ENCODE assay signal across 12 cellular contexts in the genomic region with DNA sequence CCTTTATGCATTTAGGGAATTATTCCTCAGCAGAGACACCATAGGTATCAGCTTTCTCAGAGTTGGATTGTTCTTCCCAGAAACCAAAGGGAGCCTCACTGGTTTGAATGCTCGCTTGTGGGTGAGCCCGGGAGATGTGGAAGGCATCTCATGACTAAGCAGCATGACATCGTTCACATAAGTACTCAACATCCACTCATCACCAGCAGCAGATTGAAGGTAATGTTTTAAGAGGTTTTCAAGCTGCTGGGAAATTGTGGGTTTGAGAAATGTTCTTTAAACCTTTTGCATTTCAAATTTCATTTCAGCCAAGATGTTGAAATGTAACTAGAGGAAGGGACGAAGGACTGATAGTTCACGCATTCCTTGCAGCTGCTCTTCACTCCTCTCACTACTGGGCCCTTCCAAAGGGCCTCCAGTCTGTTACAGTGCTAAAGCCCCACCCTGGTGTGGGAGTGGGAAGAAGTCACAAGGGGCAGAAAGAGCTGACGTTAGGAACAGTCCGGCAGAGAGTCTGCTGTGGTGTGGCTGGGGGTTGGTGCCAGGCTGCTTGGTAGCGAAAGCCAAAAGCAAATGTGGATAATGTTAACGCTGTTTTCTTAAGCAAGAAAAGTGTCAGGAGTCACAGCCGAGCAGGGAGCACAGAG.
DNase-seq lines count a peak whose midpoint lies in the region; ATAC-seq, FAIRE-seq and TF ChIP-seq lines count a peak whose summit lies in the region.
"Had no signal": no experiment of that assay in that cellular context is flagged by ENCODE, and none has a peak within 500 bp of the region (broad histone marks: within the 10 kb centered on the region; RNA-seq: fewer than 3 reads in every experiment).

No MANE protein-coding gene starts in this region.

- TF ChIP-seq CTCF in cardiac fibroblast (IDR thresholded peaks at IDR 0.05; ENCODE audit: low read depth, low read length) (no peak), suprapubic skin (IDR thresholded peaks at IDR 0.05) (no peak), HepG2 (CRISPR knock-in tag; IDR thresholded peaks at IDR 0.05) (no peak)
- TF ChIP-seq CTCF in CD4-positive, alpha-beta T cell (IDR thresholded peaks at IDR 0.05) = no peak

- no peaks in the 10 kb centered on the region for H4K20me1 ChIP-seq in HepG2 (ENCODE audit: insufficient read depth, low read length)

- no peak for ATAC-seq in CD4-positive, alpha-beta T cell (ENCODE audit: poor library complexity)
- no peak for ATAC-seq in stimulated activated naive B cell treated with anti-CD40 and anti-IgM and Interleukin-4, amounts not matched to agents 10 μg/mL and 1 μg/mL and 100 μg/mL, for 72 hours (replicated peaks)
- no peak; the same call in 2 of the 3 replicates for ATAC-seq in HepG2

- no peak for TF ChIP-seq EP300 in suprapubic skin (IDR thresholded peaks at IDR 0.05)
- TF ChIP-seq EP300 in HepG2 (IDR thresholded peaks at IDR 0.05; ENCODE audit: low read depth in 2 of 2, low read length in 2 of 2) = no peak
- no peak for TF ChIP-seq EP300 in HepG2 (CRISPR knock-in tag; IDR thresholded peaks at IDR 0.05; ENCODE audit: borderline replicate concordance)

- TF ChIP-seq POLR2A in suprapubic skin (IDR thresholded peaks at IDR 0.05) (no peak), HepG2 (IDR thresholded peaks at IDR 0.05; ENCODE audit: insufficient read depth in 1 of 2, low read depth in 2 of 2, low read length in 2 of 2) (no peak)

- H3K4me1 ChIP-seq in suprapubic skin (no peaks in the 10 kb centered on the region), HepG2 (ENCODE audit: insufficient read depth, low read length) (no peaks in the 10 kb centered on the region)

- CTCF ChIA-PET in CD4-positive, alpha-beta T cell (lab: Charles Lee) = no interaction called here
- CTCF ChIA-PET in HepG2 (lab: Yijun Ruan, JAX; ENCODE audit: low intra/inter-chr PET ratio, low total read pairs) = no interaction called here

- no TSS peak for BruUV-seq in HepG2 (replicated peaks; lab: Mats Ljungman, UMichigan)

- H3K27me3 Mint-ChIP-seq in CD4-positive, alpha-beta T cell = no peaks in the 10 kb centered on the region
- no peaks in the 10 kb centered on the region for H3K27me3 Mint-ChIP-seq in stimulated activated naive B cell treated with anti-CD40 and anti-IgM and Interleukin-4, amounts not matched to agents 10 μg/mL and 1 μg/mL and 100 μg/mL, for 72 hours
- H3K27me3 Mint-ChIP-seq: activated naive CD8-positive, alpha-beta T cell treated with anti-CD3 and anti-CD28 coated beads, Interleukin-2, amount 10 ng/mL, durations not matched to agents 7 days and 5 days had no signal

- H3K27ac ChIP-seq in suprapubic skin (peak overlapping the region; percentile 35), HepG2 (ENCODE audit: extremely low read length, insufficient read depth, low read length) (no peak overlapping the region)
- H3K27ac ChIP-seq in CD4-positive, alpha-beta T cell (ENCODE audit: low read depth, low read length) = no peak overlapping the region

- in situ Hi-C loops in HepG2 (cut with HindIII; ENCODE audit: extremely low pct_ligation_motif_present, low pct_unique_long_range_greater_than_20kb) = no loop called here

- 61% methylated on average over 10 of the region's 10 CpGs for WGBS in suprapubic skin
- WGBS in HepG2 (ENCODE audit: low lambda C conversion rate) = 5% methylated on average over 10 of the region's 10 CpGs

- no peak for TF ChIP-seq RAD21 in HepG2 (CRISPR knock-in tag; IDR thresholded peaks at IDR 0.05)

- intact Hi-C loops in CD4-positive, alpha-beta T cell (cut with DNase I, micrococcal nuclease) = no loop called here
- intact Hi-C loops in HepG2 (cut with micrococcal nuclease; ENCODE audit: unreplicated experiment) = no loop called here

- H3K4me1 Mint-ChIP-seq in CD4-positive, alpha-beta T cell (ENCODE audit: low read depth) = no peaks in the 10 kb centered on the region
- H3K4me1 Mint-ChIP-seq in stimulated activated naive B cell treated with anti-CD40 and anti-IgM and Interleukin-4, amounts not matched to agents 10 μg/mL and 1 μg/mL and 100 μg/mL, for 72 hours = no peaks in the 10 kb centered on the region
- H3K4me1 Mint-ChIP-seq: activated naive CD8-positive, alpha-beta T cell treated with anti-CD3 and anti-CD28 coated beads, Interleukin-2, amount 10 ng/mL, durations not matched to agents 7 days and 5 days had no signal

- no peak overlapping the region for H3K4me2 ChIP-seq in HepG2 (ENCODE audit: low read depth, low read length)

- peaks cover 4% of the 10 kb centered on the region for H3K9me3 Mint-ChIP-seq in CD4-positive, alpha-beta T cell
- peaks cover 0 to 3% of the 10 kb centered on the region in 2 donors for H3K9me3 Mint-ChIP-seq in stimulated activated naive B cell treated with anti-CD40 and anti-IgM and Interleukin-4, amounts not matched to agents 10 μg/mL and 1 μg/mL and 100 μg/mL, for 72 hours

- no peaks in the 10 kb centered on the region for H3K27me3 ChIP-seq in MG63
- H3K27me3 ChIP-seq in suprapubic skin = no peaks in the 10 kb centered on the region
- no peaks in the 10 kb centered on the region for H3K27me3 ChIP-seq in CD4-positive, alpha-beta T cell (ENCODE audit: control insufficient read depth, insufficient read depth, low read length)
- H3K27me3 ChIP-seq in HepG2 (ENCODE audit: control insufficient read depth in 1 of 2, insufficient read depth in 2 of 2, low read length in 2 of 2) = no peaks in the 10 kb centered on the region

- no peak overlapping the region for H3K9ac ChIP-seq in HepG2 (ENCODE audit: insufficient read depth, low read depth, low read length)

- no peak overlapping the region for H3K27ac Mint-ChIP-seq in CD4-positive, alpha-beta T cell
- H3K27ac Mint-ChIP-seq in stimulated activated naive B cell treated with anti-CD40 and anti-IgM and Interleukin-4, amounts not matched to agents 10 μg/mL and 1 μg/mL and 100 μg/mL, for 72 hours = no peak overlapping the region
- H3K27ac Mint-ChIP-seq: activated naive CD8-positive, alpha-beta T cell treated with anti-CD3 and anti-CD28 coated beads, Interleukin-2, amount 10 ng/mL, durations not matched to agents 7 days and 5 days had no signal

- no peak overlapping the region for H3K4me3 ChIP-seq in MG63
- H3K4me3 ChIP-seq in cardiac fibroblast (replicated peaks in 1 of 2; ENCODE audit: low read depth in 2 of 2, low read length in 2 of 2) = no peak overlapping the region
- H3K4me3 ChIP-seq in suprapubic skin = no peak overlapping the region
- H3K4me3 ChIP-seq in HepG2 (replicated peaks in 1 of 3; ENCODE audit: insufficient read depth in 1 of 3, low read depth in 2 of 3, low read length in 3 of 3) = no peak overlapping the region

- no peak overlapping the region for H2AFZ ChIP-seq in HepG2 (ENCODE audit: low read length)

- H3K9me3 ChIP-seq in MG63 (peaks cover 2% of the 10 kb centered on the region; the same call in 1 of the 2 replicates), suprapubic skin (no peaks in the 10 kb centered on the region), HepG2 (ENCODE audit: low read length) (peaks cover 9% of the 10 kb centered on the region; the same call in 1 of the 2 replicates)
- H3K9me3 ChIP-seq in CD4-positive, alpha-beta T cell (ENCODE audit: control insufficient read depth, low read length) = no peaks in the 10 kb centered on the region

- peak; percentile 62 for DNase-seq in MG63
- peak; percentile 35 to 38 for DNase-seq in cardiac fibroblast (ENCODE audit: low read depth in 2 of 2)
- peak; percentile 33 for DNase-seq in kidney glomerular epithelial cell (lab: John Stamatoyannopoulos, UW)
- DNase-seq in suprapubic skin (ENCODE audit: low spot score in 2 of 2) = peak in 1 of 2 donors; percentile 63
- no peak for DNase-seq in CD4-positive, alpha-beta T cell
- no peak for DNase-seq in stimulated activated naive B cell treated with anti-CD40 and anti-IgM and Interleukin-4, amounts not matched to agents 10 μg/mL and 1 μg/mL and 100 μg/mL, for 72 hours
- DNase-seq in activated CD4-positive, alpha-beta T cell treated with anti-CD3 and anti-CD28 coated beads, Interleukin-2, amount 50 U/mL, for 4 hours = no peak
- DNase-seq in HepG2 (ENCODE audit: low spot score) = no peak
- DNase-seq: activated CD4-positive, CD25-positive, alpha-beta regulatory T cell treated with anti-CD3 and anti-CD28 coated beads, Interleukin-2, amount 50 U/mL, for 72 hours; activated naive CD8-positive, alpha-beta T cell treated with anti-CD3 and anti-CD28 coated beads, Interleukin-2, amount 10 ng/mL, durations not matched to agents 7 days and 5 days; stimulated activated CD8-positive, alpha-beta memory T cell treated with anti-CD3 and anti-CD28 coated beads, Interleukin-4, amount 100 ng/mL, for 48 hours had no signal

- H3K4me3 Mint-ChIP-seq in CD4-positive, alpha-beta T cell = no peak overlapping the region
- no peak overlapping the region for H3K4me3 Mint-ChIP-seq in stimulated activated naive B cell treated with anti-CD40 and anti-IgM and Interleukin-4, amounts not matched to agents 10 μg/mL and 1 μg/mL and 100 μg/mL, for 72 hours
- H3K4me3 Mint-ChIP-seq: activated naive CD8-positive, alpha-beta T cell treated with anti-CD3 and anti-CD28 coated beads, Interleukin-2, amount 10 ng/mL, durations not matched to agents 7 days and 5 days had no signal

- POLR2A ChIA-PET in CD4-positive, alpha-beta T cell (lab: Charles Lee) = no interaction called here
- POLR2A ChIA-PET in HepG2 (lab: Yijun Ruan, JAX) = no interaction called here

- H3K36me3 ChIP-seq in MG63 = no peaks in the 10 kb centered on the region
- H3K36me3 ChIP-seq in suprapubic skin = no peaks in the 10 kb centered on the region
- no peaks in the 10 kb centered on the region for H3K36me3 ChIP-seq in HepG2 (replicated peaks in 1 of 2; ENCODE audit: control insufficient read depth in 1 of 2, insufficient read depth in 2 of 2, low read length in 2 of 2)

- no peak for FAIRE-seq in HepG2 (lab: Jason Lieb, UNC)
- FAIRE-seq: G401.6 had no signal

- H3K36me3 Mint-ChIP-seq in CD4-positive, alpha-beta T cell (ENCODE audit: low read depth) = no peaks in the 10 kb centered on the region
- peaks cover 0 to 2% of the 10 kb centered on the region in 2 donors for H3K36me3 Mint-ChIP-seq in stimulated activated naive B cell treated with anti-CD40 and anti-IgM and Interleukin-4, amounts not matched to agents 10 μg/mL and 1 μg/mL and 100 μg/mL, for 72 hours
- H3K36me3 Mint-ChIP-seq: activated naive CD8-positive, alpha-beta T cell treated with anti-CD3 and anti-CD28 coated beads, Interleukin-2, amount 10 ng/mL, durations not matched to agents 7 days and 5 days had no signal

- no peaks in the 10 kb centered on the region for H3K79me2 ChIP-seq in HepG2 (ENCODE audit: insufficient read depth, low read length)

TF ChIP-seq in HepG2, 621 proteins besides CTCF, POLR2A, EP300 and RAD21 (continues in another document):
- TF ChIP-seq, protein P1, sequence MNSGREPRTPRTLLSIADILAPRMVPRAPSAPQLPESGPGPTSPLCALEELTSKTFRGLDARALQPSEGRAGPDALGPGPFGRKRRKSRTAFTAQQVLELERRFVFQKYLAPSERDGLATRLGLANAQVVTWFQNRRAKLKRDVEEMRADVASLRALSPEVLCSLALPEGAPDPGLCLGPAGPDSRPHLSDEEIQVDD (CRISPR knock-in tag; IDR thresholded peaks at IDR 0.05; ENCODE audit: borderline replicate concordance) = no peak
- TF ChIP-seq ZNF468 (CRISPR knock-in tag; IDR thresholded peaks at IDR 0.05) = no peak
- no peak for TF ChIP-seq U2AF2 (IDR thresholded peaks at IDR 0.05; ENCODE audit: low read depth, low read length)
- TF ChIP-seq ZNF546 (CRISPR knock-in tag; conservative IDR thresholded peaks at IDR 0.05) = no peak
- no peak for TF ChIP-seq ZNF777 (CRISPR knock-in tag; IDR thresholded peaks at IDR 0.05)
- no peak for TF ChIP-seq ZNF335 (CRISPR knock-in tag; IDR thresholded peaks at IDR 0.05)

Comparison
In these comparisons a context has a peak if more than half of its experiments do, and no peak if none do; other contexts are left out.
1. DNase-seq: peak in MG63 (single experiment), cardiac fibroblast (2 of 2) and kidney glomerular epithelial cell (single experiment); none in CD4-positive, alpha-beta T cell (0 of 10), stimulated activated naive B cell treated with anti-CD40 and anti-IgM and Interleukin-4, amounts not matched to agents 10 μg/mL and 1 μg/mL and 100 μg/mL, for 72 hours (single experiment), activated CD4-positive, alpha-beta T cell treated with anti-CD3 and anti-CD28 coated beads, Interleukin-2, amount 50 U/mL, for 4 hours (0 of 2) and HepG2 (single experiment).